Comparison of ENCODE assay signal across 8 cellular contexts in the genomic region with DNA sequence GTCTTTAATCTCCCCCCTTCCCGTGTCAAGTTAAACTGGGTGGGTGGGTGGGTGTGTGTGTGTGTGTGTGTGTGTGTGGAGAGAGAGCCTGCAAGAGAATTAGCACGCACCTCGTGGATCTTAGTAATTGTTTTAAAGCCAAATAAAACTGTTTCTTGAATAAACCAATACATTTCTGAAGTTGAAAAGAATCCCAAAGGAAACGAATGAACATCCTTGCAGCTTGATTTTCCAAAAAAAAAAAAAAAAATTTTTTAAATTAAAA. TPM values are rescaled to one million over a fixed set of nuclear protein-coding genes. Genes with fewer than 3 reads are reported as not detected.
DNase-seq lines count a peak whose midpoint lies in the region; TF ChIP-seq lines count a peak whose summit lies in the region.

No MANE protein-coding gene starts in this region.

- peaks cover 42% of the 10 kb centered on the region for H3K4me1 Mint-ChIP-seq in activated naive CD4-positive, alpha-beta T cell treated with anti-CD3 and anti-CD28 coated beads, Interleukin-2, amount 10 ng/mL, durations not matched to agents 7 days and 5 days
- H3K4me1 Mint-ChIP-seq in activated CD4-positive, alpha-beta memory T cell treated with anti-CD3 and anti-CD28 coated beads, Interleukin-2, amount 10 ng/mL, durations not matched to agents 7 days and 5 days = peaks cover 31% of the 10 kb centered on the region

- peak overlapping the region; percentile 40; the same call in 1 of the 2 replicates for H3K4me3 ChIP-seq in iPS-18c (ENCODE audit: insufficient read depth, low read depth, low read length)
- peak overlapping the region; percentile 73 to 85 for H3K4me3 ChIP-seq in tibial artery

- CTCF ChIA-PET in activated naive CD4-positive, alpha-beta T cell treated with anti-CD3 and anti-CD28 coated beads, Interleukin-2, amount 10 ng/mL, durations not matched to agents 7 days and 5 days (lab: Charles Lee) = no interaction called here
- CTCF ChIA-PET in activated CD4-positive, alpha-beta memory T cell treated with anti-CD3 and anti-CD28 coated beads, Interleukin-2, amount 10 ng/mL, durations not matched to agents 7 days and 5 days (lab: Charles Lee) = interaction anchor here (0.6 to 4.5 kb wide), 3 partner anchors 10 to 101 kb away, joined by 3 to 31 read pairs (median 9); a partner anchor contains a TSS

- no peak for TF ChIP-seq CTCF in tibial artery (IDR thresholded peaks at IDR 0.05)

- H3K9me3 ChIP-seq in iPS-18c (ENCODE audit: control insufficient read depth, insufficient read depth, low read length) (no peaks in the 10 kb centered on the region), tibial artery (no peaks in the 10 kb centered on the region)

- intact Hi-C loops in tibial artery (cut with DNase I; ENCODE audit: low total_unique reads) = no loop called here

- peaks cover 30% of the 10 kb centered on the region for H3K36me3 Mint-ChIP-seq in activated naive CD4-positive, alpha-beta T cell treated with anti-CD3 and anti-CD28 coated beads, Interleukin-2, amount 10 ng/mL, durations not matched to agents 7 days and 5 days
- H3K36me3 Mint-ChIP-seq in activated CD4-positive, alpha-beta memory T cell treated with anti-CD3 and anti-CD28 coated beads, Interleukin-2, amount 10 ng/mL, durations not matched to agents 7 days and 5 days (ENCODE audit: low read depth) = peaks cover 36% of the 10 kb centered on the region

- DNase-seq in activated naive CD4-positive, alpha-beta T cell treated with anti-CD3 and anti-CD28 coated beads, Interleukin-2, amount 10 ng/mL, durations not matched to agents 7 days and 5 days = no peak
- no peak for DNase-seq in activated naive CD4-positive, alpha-beta T cell treated with Interleukin-2 at 50 U/mL for 16 hours
- DNase-seq in activated CD4-positive, alpha-beta memory T cell treated with anti-CD3 and anti-CD28 coated beads, Interleukin-2, amount 10 ng/mL, durations not matched to agents 7 days and 5 days = no peak
- DNase-seq in tibial artery (no peak), mucosa of gallbladder (ENCODE audit: low spot score) (no peak), retina (no peak)
- no peak for DNase-seq in stimulated activated CD4-positive, alpha-beta T cell treated with anti-CD3 and anti-CD28 coated beads, Interleukin-1b, Interleukin-23, amount 100 ng/mL, for 48 hours

- H3K27me3 Mint-ChIP-seq in activated naive CD4-positive, alpha-beta T cell treated with anti-CD3 and anti-CD28 coated beads, Interleukin-2, amount 10 ng/mL, durations not matched to agents 7 days and 5 days = no peaks in the 10 kb centered on the region
- no peaks in the 10 kb centered on the region for H3K27me3 Mint-ChIP-seq in activated CD4-positive, alpha-beta memory T cell treated with anti-CD3 and anti-CD28 coated beads, Interleukin-2, amount 10 ng/mL, durations not matched to agents 7 days and 5 days

- peak overlapping the region; percentile 81 for H3K4me3 Mint-ChIP-seq in activated naive CD4-positive, alpha-beta T cell treated with anti-CD3 and anti-CD28 coated beads, Interleukin-2, amount 10 ng/mL, durations not matched to agents 7 days and 5 days
- H3K4me3 Mint-ChIP-seq in activated CD4-positive, alpha-beta memory T cell treated with anti-CD3 and anti-CD28 coated beads, Interleukin-2, amount 10 ng/mL, durations not matched to agents 7 days and 5 days = peak overlapping the region; percentile 95

- H3K4me1 ChIP-seq in tibial artery = peaks cover 0 to 29% (median 17%) of the 10 kb centered on the region in 4 donors

- POLR2A ChIA-PET in activated CD4-positive, alpha-beta memory T cell treated with anti-CD3 and anti-CD28 coated beads, Interleukin-2, amount 10 ng/mL, durations not matched to agents 7 days and 5 days (lab: Charles Lee) = interaction anchor here (0.7 to 20.1 kb wide), 10 partner anchors 9 to 731 kb away, joined by 3 to 658 read pairs (median 5); a partner anchor contains a TSS

- no peaks in the 10 kb centered on the region for H3K27me3 ChIP-seq in tibial artery

- peak overlapping the region; percentile 99 for H3K27ac ChIP-seq in tibial artery

- no peaks in the 10 kb centered on the region for H3K9me3 Mint-ChIP-seq in activated naive CD4-positive, alpha-beta T cell treated with anti-CD3 and anti-CD28 coated beads, Interleukin-2, amount 10 ng/mL, durations not matched to agents 7 days and 5 days
- H3K9me3 Mint-ChIP-seq in activated CD4-positive, alpha-beta memory T cell treated with anti-CD3 and anti-CD28 coated beads, Interleukin-2, amount 10 ng/mL, durations not matched to agents 7 days and 5 days = no peaks in the 10 kb centered on the region

- no peaks in the 10 kb centered on the region for H3K36me3 ChIP-seq in tibial artery

- peak overlapping the region; percentile 100 for H3K27ac Mint-ChIP-seq in activated naive CD4-positive, alpha-beta T cell treated with anti-CD3 and anti-CD28 coated beads, Interleukin-2, amount 10 ng/mL, durations not matched to agents 7 days and 5 days
- H3K27ac Mint-ChIP-seq in activated CD4-positive, alpha-beta memory T cell treated with anti-CD3 and anti-CD28 coated beads, Interleukin-2, amount 10 ng/mL, durations not matched to agents 7 days and 5 days = peak overlapping the region; percentile 84

RNA-seq across cellular contexts. Expression of a gene that starts 0.4 kb away (rescaled TPM):
- 10 to 100 TPM; 27.9 to 28.1 TPM for total RNA-seq in activated CD4-positive, alpha-beta memory T cell treated with anti-CD3 and anti-CD28 coated beads, Interleukin-2, amount 10 ng/mL, durations not matched to agents 7 days and 5 days
- 18.1 TPM for total RNA-seq in mucosa of gallbladder

RNA-seq across cellular contexts. Expression of a gene that starts 35.6 kb away (rescaled TPM):
- total RNA-seq in activated CD4-positive, alpha-beta memory T cell treated with anti-CD3 and anti-CD28 coated beads, Interleukin-2, amount 10 ng/mL, durations not matched to agents 7 days and 5 days = 10 to 100 TPM; 33.7 to 34.9 TPM
- total RNA-seq in mucosa of gallbladder = 19.7 TPM

RNA-seq across cellular contexts. Expression of a gene that starts 59.1 kb away (rescaled TPM):
- not detected for total RNA-seq in activated CD4-positive, alpha-beta memory T cell treated with anti-CD3 and anti-CD28 coated beads, Interleukin-2, amount 10 ng/mL, durations not matched to agents 7 days and 5 days
- 1.7 TPM for total RNA-seq in mucosa of gallbladder
